13 cellular contexts compared by ENCODE assay signal in the genomic region with DNA sequence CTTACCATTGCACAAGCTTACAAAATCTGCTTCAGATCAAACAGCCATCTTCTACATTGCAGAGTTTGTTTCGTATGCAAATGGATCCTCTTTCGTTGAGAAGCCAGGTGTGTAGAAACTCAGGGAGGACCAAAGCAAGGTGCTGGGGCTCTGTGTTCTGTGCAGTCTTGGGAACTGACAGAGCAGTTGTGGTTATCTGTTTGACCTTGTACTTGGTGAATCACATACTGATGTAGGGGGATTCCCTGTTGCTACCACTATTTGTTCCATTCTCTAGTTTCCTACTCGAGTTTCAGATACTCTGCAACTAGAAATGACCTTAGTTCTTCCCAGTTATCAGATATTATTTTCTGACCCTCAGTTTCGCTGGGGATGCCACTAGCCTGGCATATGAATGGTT.
DNase-seq lines count a peak whose midpoint lies in the region; ATAC-seq and TF ChIP-seq lines count a peak whose summit lies in the region.
"Had no signal": no experiment of that assay in that cellular context is flagged by ENCODE, and none has a peak within 500 bp of the region (broad histone marks: within the 10 kb centered on the region; RNA-seq: fewer than 3 reads in every experiment).

No MANE protein-coding gene starts in this region.

- H3K36me3 ChIP-seq in right lobe of liver: no peaks in the 10 kb centered on the region
- H3K36me3 ChIP-seq: esophagus muscularis mucosa, upper lobe of left lung had no signal

- no peaks in the 10 kb centered on the region for H3K9me3 ChIP-seq in right lobe of liver

- no peak overlapping the region for H3K27ac Mint-ChIP-seq in stimulated activated effector memory CD8-positive, alpha-beta T cell treated with anti-CD3 and anti-CD28 coated beads, Interleukin-12 subunit alpha, Interleukin-12 subunit beta, amount 100 ng/mL, for 72 hours
- H3K27ac Mint-ChIP-seq in Calu3 (ENCODE audit: unreplicated experiment): no peak overlapping the region
- H3K27ac Mint-ChIP-seq: mesothelial cell of epicardium; T-helper 1 cell treated with Interleukin-12 subunit alpha and Interleukin-12 subunit beta and Interleukin-4 antibody, amounts not matched to agents 30 μg/mL and 1 μg/mL, for 36 hours had no signal

- no peak for DNase-seq in activated T-cell treated with anti-CD3 and anti-CD28 coated beads, Interleukin-2, amount 50 U/mL, for 4 hours
- DNase-seq in activated T-cell treated with anti-CD3 and anti-CD28 coated beads for 4 hours (no peak), Calu3 (no peak), left ventricle myocardium superior (no peak), right lobe of liver (no peak)
- no peak for DNase-seq in stimulated activated effector memory CD8-positive, alpha-beta T cell treated with anti-CD3 and anti-CD28 coated beads, Interleukin-12 subunit alpha, Interleukin-12 subunit beta, amount 100 ng/mL, for 72 hours (ENCODE audit: low spot score in 2 of 2)
- DNase-seq: NCI-H2107, upper lobe of left lung had no signal

- CTCF ChIA-PET in Calu3 (lab: Charles Lee): no interaction called here

- TF ChIP-seq POLR2A in right lobe of liver (IDR thresholded peaks at IDR 0.05): no peak

- H3K4me3 ChIP-seq in right lobe of liver: no peak overlapping the region
- H3K4me3 ChIP-seq: esophagus muscularis mucosa, upper lobe of left lung had no signal

- WGBS in right lobe of liver (ENCODE audit: insufficient coverage, low coverage, low lambda C conversion rate, missing lambda C conversion rate): 35% methylated on average over 4 of the region's 4 CpGs

- no peaks in the 10 kb centered on the region for H3K36me3 Mint-ChIP-seq in activated T-cell treated with anti-CD3 and anti-CD28 coated beads, Interleukin-2, amount 50 U/mL, for 4 hours (ENCODE audit: insufficient read depth)
- no peaks in the 10 kb centered on the region for H3K36me3 Mint-ChIP-seq in stimulated activated effector memory CD8-positive, alpha-beta T cell treated with anti-CD3 and anti-CD28 coated beads, Interleukin-12 subunit alpha, Interleukin-12 subunit beta, amount 100 ng/mL, for 72 hours
- H3K36me3 Mint-ChIP-seq in Calu3 (ENCODE audit: insufficient read depth, unreplicated experiment): no peaks in the 10 kb centered on the region

- peaks cover 16% of the 10 kb centered on the region for H3K4me1 Mint-ChIP-seq in activated T-cell treated with anti-CD3 and anti-CD28 coated beads, Interleukin-2, amount 50 U/mL, for 4 hours (ENCODE audit: low read depth)
- peaks cover 11% of the 10 kb centered on the region for H3K4me1 Mint-ChIP-seq in stimulated activated effector memory CD8-positive, alpha-beta T cell treated with anti-CD3 and anti-CD28 coated beads, Interleukin-12 subunit alpha, Interleukin-12 subunit beta, amount 100 ng/mL, for 72 hours
- H3K4me1 Mint-ChIP-seq in Calu3 (ENCODE audit: low read depth, unreplicated experiment): no peaks in the 10 kb centered on the region
- H3K4me1 Mint-ChIP-seq: mesothelial cell of epicardium had no signal

- H3K27me3 ChIP-seq in right lobe of liver: no peaks in the 10 kb centered on the region
- H3K27me3 ChIP-seq: esophagus muscularis mucosa, upper lobe of left lung had no signal

- no peaks in the 10 kb centered on the region for H3K4me1 ChIP-seq in right lobe of liver
- H3K4me1 ChIP-seq: esophagus muscularis mucosa had no signal

- H3K9me3 Mint-ChIP-seq in activated T-cell treated with anti-CD3 and anti-CD28 coated beads, Interleukin-2, amount 50 U/mL, for 4 hours: peaks cover 11% of the 10 kb centered on the region
- H3K9me3 Mint-ChIP-seq in stimulated activated effector memory CD8-positive, alpha-beta T cell treated with anti-CD3 and anti-CD28 coated beads, Interleukin-12 subunit alpha, Interleukin-12 subunit beta, amount 100 ng/mL, for 72 hours: peaks cover 6% of the 10 kb centered on the region
- peaks cover 2% of the 10 kb centered on the region for H3K9me3 Mint-ChIP-seq in Calu3 (ENCODE audit: low read depth, unreplicated experiment)

- ATAC-seq in activated T-cell treated with anti-CD3 and anti-CD28 coated beads, Interleukin-2, amount 50 U/mL, for 4 hours: peak; percentile 71 to 72
- peak; percentile 99 for ATAC-seq in GM21723 (IDR thresholded peaks at IDR 0.05; ENCODE audit: unreplicated experiment)
- ATAC-seq in HG03442 (IDR thresholded peaks at IDR 0.05; ENCODE audit: unreplicated experiment): peak; percentile 100
- peak; percentile 96 for ATAC-seq in stimulated activated effector memory CD8-positive, alpha-beta T cell treated with anti-CD3 and anti-CD28 coated beads, Interleukin-12 subunit alpha, Interleukin-12 subunit beta, amount 100 ng/mL, for 72 hours
- no peak for ATAC-seq in left ventricle myocardium superior
- no peak for ATAC-seq in right lobe of liver

- no TSS peak for BruUV-seq in Calu3 (replicated peaks; lab: Mats Ljungman, UMichigan)

- H3K4me3 Mint-ChIP-seq in activated T-cell treated with anti-CD3 and anti-CD28 coated beads, Interleukin-2, amount 50 U/mL, for 4 hours: no peak overlapping the region
- no peak overlapping the region for H3K4me3 Mint-ChIP-seq in stimulated activated effector memory CD8-positive, alpha-beta T cell treated with anti-CD3 and anti-CD28 coated beads, Interleukin-12 subunit alpha, Interleukin-12 subunit beta, amount 100 ng/mL, for 72 hours
- no peak overlapping the region for H3K4me3 Mint-ChIP-seq in Calu3 (ENCODE audit: low read depth, unreplicated experiment)
- H3K4me3 Mint-ChIP-seq: mesothelial cell of epicardium had no signal

- intact Hi-C loops in Calu3 (cut with micrococcal nuclease; ENCODE audit: unreplicated experiment) (no loop called here), left ventricle myocardium superior (cut with micrococcal nuclease) (no loop called here), right lobe of liver (cut with DNase I) (no loop called here)

- TF ChIP-seq CTCF in Calu3 (IDR thresholded peaks at IDR 0.05; ENCODE audit: unreplicated experiment) (no peak), right lobe of liver (IDR thresholded peaks at IDR 0.05) (no peak)

- peaks cover 10% of the 10 kb centered on the region for H3K27me3 Mint-ChIP-seq in activated T-cell treated with anti-CD3 and anti-CD28 coated beads, Interleukin-2, amount 50 U/mL, for 4 hours (ENCODE audit: low read depth)
- H3K27me3 Mint-ChIP-seq in Calu3 (ENCODE audit: unreplicated experiment): no peaks in the 10 kb centered on the region

- no peak overlapping the region for H3K27ac ChIP-seq in right lobe of liver
- H3K27ac ChIP-seq: esophagus muscularis mucosa, upper lobe of left lung had no signal

Comparison
In these comparisons a context has a peak if more than half of its experiments do, and no peak if none do; other contexts are left out.
1. ATAC-seq: peak in activated T-cell treated with anti-CD3 and anti-CD28 coated beads, Interleukin-2, amount 50 U/mL, for 4 hours (2 of 2), GM21723 (single experiment), HG03442 (single experiment) and stimulated activated effector memory CD8-positive, alpha-beta T cell treated with anti-CD3 and anti-CD28 coated beads, Interleukin-12 subunit alpha, Interleukin-12 subunit beta, amount 100 ng/mL, for 72 hours (single experiment); none in left ventricle myocardium superior (single experiment) and right lobe of liver (0 of 4).